ENCODE assay signal across 22 cellular contexts in genomic region chr2:158690823-158691222, GRCh38.
"Had no signal": no experiment of that assay in that cellular context is flagged by ENCODE, and none has a peak within 500 bp of the region (broad histone marks: within the 10 kb centered on the region; RNA-seq: fewer than 3 reads in every experiment).

No MANE protein-coding gene starts in this region.

- H3K27ac ChIP-seq: KMS-11, SJSA1, SK-N-MC had no signal

- H3K9me3 ChIP-seq: SJSA1 had no signal

- H3K4me3 ChIP-seq: SJSA1, SK-N-MC had no signal

- DNase-seq: IMR-90, Kasumi-1, MM.1S, NCI-H1092 treated with DMSO at 0.1 percent for 48 hours, NCI-H1436, NCI-H187, NCI-H2029, NCI-H2081 treated with DMSO at 0.1 percent for 48 hours, NCI-H2171, NCI-H226, NCI-H446, NCI-H510A, NCI-H524 treated with DMSO at 0.1 percent for 48 hours, NCI-H69, NCI-H774, Right ventricle myocardium superior, RPMI8226, SIG-M5 had no signal

- H3K27me3 ChIP-seq: SJSA1 had no signal

- H3K4me2 ChIP-seq: KMS-11 had no signal

- H3K4me1 ChIP-seq: SJSA1 had no signal

- H3K36me3 ChIP-seq: SJSA1 had no signal

- FAIRE-seq: RCC 7860 had no signal

- H3K9ac ChIP-seq: KMS-11 had no signal
